ENCODE assay signal across 1 cellular context in genomic region chr17:63699638-63700527, GRCh38.
TF ChIP-seq lines count a peak whose summit lies in the region.

Gene LIMD2 (minus strand): TSS chr17:63700125. CDS start chr17:63699298, 827 bp downstream.

TF ChIP-seq in HepG2, 621 proteins besides CTCF, POLR2A, EP300 and RAD21 (continued from another document and continues in another):
- no peak for TF ChIP-seq ZZZ3 (CRISPR knock-in tag; IDR thresholded peaks at IDR 0.05; ENCODE audit: borderline replicate concordance)
- no peak for TF ChIP-seq ZNF264 (CRISPR knock-in tag; IDR thresholded peaks at IDR 0.05)
- TF ChIP-seq KDM6A (CRISPR knock-in tag; IDR thresholded peaks at IDR 0.05; ENCODE audit: low read depth), result no peak
- TF ChIP-seq ZNF605 (CRISPR knock-in tag; IDR thresholded peaks at IDR 0.05), result no peak
- TF ChIP-seq, protein P1, sequence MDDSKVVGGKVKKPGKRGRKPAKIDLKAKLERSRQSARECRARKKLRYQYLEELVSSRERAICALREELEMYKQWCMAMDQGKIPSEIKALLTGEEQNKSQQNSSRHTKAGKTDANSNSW (CRISPR knock-in tag; IDR thresholded peaks at IDR 0.05; ENCODE audit: borderline replicate concordance), result no peak
- TF ChIP-seq ATF1 (CRISPR knock-in tag; IDR thresholded peaks at IDR 0.05), result no peak
- no peak for TF ChIP-seq NPAS2 (CRISPR knock-in tag; IDR thresholded peaks at IDR 0.05; ENCODE audit: borderline replicate concordance)
- no peak for TF ChIP-seq PLSCR1 (CRISPR knock-in tag; IDR thresholded peaks at IDR 0.05; ENCODE audit: borderline replicate concordance)
- no peak for TF ChIP-seq EED (CRISPR knock-in tag; IDR thresholded peaks at IDR 0.05)
- TF ChIP-seq ZNF282 (IDR thresholded peaks at IDR 0.05; ENCODE audit: partially characterized antibody), result no peak
- no peak for TF ChIP-seq RXRB (CRISPR knock-in tag; IDR thresholded peaks at IDR 0.05; ENCODE audit: borderline replicate concordance)
- no peak for TF ChIP-seq RFX3 (CRISPR knock-in tag; IDR thresholded peaks at IDR 0.05)
- TF ChIP-seq E2F2 (CRISPR knock-in tag; IDR thresholded peaks at IDR 0.05; ENCODE audit: borderline replicate concordance), result no peak
- no peak for TF ChIP-seq ZBTB43 (CRISPR knock-in tag; conservative IDR thresholded peaks at IDR 0.05)
- no peak for TF ChIP-seq ZKSCAN1 (IDR thresholded peaks at IDR 0.05; ENCODE audit: low read length)
- TF ChIP-seq ZNF350 (CRISPR knock-in tag; IDR thresholded peaks at IDR 0.05; ENCODE audit: borderline replicate concordance, low read depth), result no peak
- TF ChIP-seq ZNF136 (CRISPR knock-in tag; IDR thresholded peaks at IDR 0.05; ENCODE audit: low read depth), result no peak
- TF ChIP-seq ZNF33B (CRISPR knock-in tag; IDR thresholded peaks at IDR 0.05), result no peak
- TF ChIP-seq SMC3 (IDR thresholded peaks at IDR 0.05; ENCODE audit: low read length), result no peak
- TF ChIP-seq TRAFD1 (CRISPR knock-in tag; IDR thresholded peaks at IDR 0.05; ENCODE audit: borderline replicate concordance), result no peak
- TF ChIP-seq ZNF138 (CRISPR knock-in tag; IDR thresholded peaks at IDR 0.05; ENCODE audit: low read depth), result no peak
- no peak for TF ChIP-seq FOXK1 (CRISPR knock-in tag; IDR thresholded peaks at IDR 0.05; ENCODE audit: borderline replicate concordance, low read depth)
- TF ChIP-seq ZNF740 (CRISPR knock-in tag; IDR thresholded peaks at IDR 0.05), result no peak
- TF ChIP-seq TFAP4 (IDR thresholded peaks at IDR 0.05; ENCODE audit: borderline replicate concordance, low read depth), result no peak
- no peak for TF ChIP-seq TEAD3 (CRISPR knock-in tag; optimal IDR thresholded peaks at IDR 0.05; ENCODE audit: borderline replicate concordance)
- no peak for TF ChIP-seq ZNF652 (CRISPR knock-in tag; IDR thresholded peaks at IDR 0.05; ENCODE audit: borderline replicate concordance, low read depth)
- TF ChIP-seq SRSF9 (IDR thresholded peaks at IDR 0.05; ENCODE audit: borderline replicate concordance, insufficient read depth, low read depth, low read length, poor library complexity, severe bottlenecking), result no peak
- no peak for TF ChIP-seq TMF1 (CRISPR knock-in tag; IDR thresholded peaks at IDR 0.05; ENCODE audit: low read depth)
- TF ChIP-seq HOXA9 (CRISPR knock-in tag; IDR thresholded peaks at IDR 0.05; ENCODE audit: borderline replicate concordance), result 0 out of 2 replicates have a peak, but pooled peaks have one; percentile 9
- no peak for TF ChIP-seq FOXA1 (IDR thresholded peaks at IDR 0.05)
- TF ChIP-seq FOXA1 (CRISPR knock-in tag; IDR thresholded peaks at IDR 0.05), result no peak
- TF ChIP-seq, protein P2, sequence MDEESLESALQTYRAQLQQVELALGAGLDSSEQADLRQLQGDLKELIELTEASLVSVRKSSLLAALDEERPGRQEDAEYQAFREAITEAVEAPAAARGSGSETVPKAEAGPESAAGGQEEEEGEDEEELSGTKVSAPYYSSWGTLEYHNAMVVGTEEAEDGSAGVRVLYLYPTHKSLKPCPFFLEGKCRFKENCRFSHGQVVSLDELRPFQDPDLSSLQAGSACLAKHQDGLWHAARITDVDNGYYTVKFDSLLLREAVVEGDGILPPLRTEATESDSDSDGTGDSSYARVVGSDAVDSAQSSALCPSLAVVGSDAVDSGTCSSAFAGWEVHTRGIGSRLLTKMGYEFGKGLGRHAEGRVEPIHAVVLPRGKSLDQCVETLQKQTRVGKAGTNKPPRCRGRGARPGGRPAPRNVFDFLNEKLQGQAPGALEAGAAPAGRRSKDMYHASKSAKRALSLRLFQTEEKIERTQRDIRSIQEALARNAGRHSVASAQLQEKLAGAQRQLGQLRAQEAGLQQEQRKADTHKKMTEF (CRISPR knock-in tag; IDR thresholded peaks at IDR 0.05), result 0 out of 2 replicates have a peak, but pooled peaks have one; percentile 5
- no peak for TF ChIP-seq U2AF2 (IDR thresholded peaks at IDR 0.05; ENCODE audit: low read depth, low read length)
- TF ChIP-seq HES4 (CRISPR knock-in tag; IDR thresholded peaks at IDR 0.05; ENCODE audit: borderline replicate concordance), result no peak
- no peak for TF ChIP-seq PPARG (CRISPR knock-in tag; conservative IDR thresholded peaks at IDR 0.05)
- TF ChIP-seq AGO1 (IDR thresholded peaks at IDR 0.05; ENCODE audit: low read depth, low read length, poor library complexity, severe bottlenecking), result no peak
- no peak for TF ChIP-seq SCMH1 (CRISPR knock-in tag; IDR thresholded peaks at IDR 0.05; ENCODE audit: borderline replicate concordance)
- no peak for TF ChIP-seq IRF9 (CRISPR knock-in tag; IDR thresholded peaks at IDR 0.05; ENCODE audit: borderline replicate concordance)
- no peak for TF ChIP-seq KDM1A (CRISPR knock-in tag; IDR thresholded peaks at IDR 0.05)
- TF ChIP-seq, protein P3, sequence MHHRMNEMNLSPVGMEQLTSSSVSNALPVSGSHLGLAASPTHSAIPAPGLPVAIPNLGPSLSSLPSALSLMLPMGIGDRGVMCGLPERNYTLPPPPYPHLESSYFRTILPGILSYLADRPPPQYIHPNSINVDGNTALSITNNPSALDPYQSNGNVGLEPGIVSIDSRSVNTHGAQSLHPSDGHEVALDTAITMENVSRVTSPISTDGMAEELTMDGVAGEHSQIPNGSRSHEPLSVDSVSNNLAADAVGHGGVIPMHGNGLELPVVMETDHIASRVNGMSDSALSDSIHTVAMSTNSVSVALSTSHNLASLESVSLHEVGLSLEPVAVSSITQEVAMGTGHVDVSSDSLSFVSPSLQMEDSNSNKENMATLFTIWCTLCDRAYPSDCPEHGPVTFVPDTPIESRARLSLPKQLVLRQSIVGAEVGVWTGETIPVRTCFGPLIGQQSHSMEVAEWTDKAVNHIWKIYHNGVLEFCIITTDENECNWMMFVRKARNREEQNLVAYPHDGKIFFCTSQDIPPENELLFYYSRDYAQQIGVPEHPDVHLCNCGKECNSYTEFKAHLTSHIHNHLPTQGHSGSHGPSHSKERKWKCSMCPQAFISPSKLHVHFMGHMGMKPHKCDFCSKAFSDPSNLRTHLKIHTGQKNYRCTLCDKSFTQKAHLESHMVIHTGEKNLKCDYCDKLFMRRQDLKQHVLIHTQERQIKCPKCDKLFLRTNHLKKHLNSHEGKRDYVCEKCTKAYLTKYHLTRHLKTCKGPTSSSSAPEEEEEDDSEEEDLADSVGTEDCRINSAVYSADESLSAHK (CRISPR knock-in tag; IDR thresholded peaks at IDR 0.05; ENCODE audit: borderline replicate concordance), result no peak
- TF ChIP-seq, protein P4, sequence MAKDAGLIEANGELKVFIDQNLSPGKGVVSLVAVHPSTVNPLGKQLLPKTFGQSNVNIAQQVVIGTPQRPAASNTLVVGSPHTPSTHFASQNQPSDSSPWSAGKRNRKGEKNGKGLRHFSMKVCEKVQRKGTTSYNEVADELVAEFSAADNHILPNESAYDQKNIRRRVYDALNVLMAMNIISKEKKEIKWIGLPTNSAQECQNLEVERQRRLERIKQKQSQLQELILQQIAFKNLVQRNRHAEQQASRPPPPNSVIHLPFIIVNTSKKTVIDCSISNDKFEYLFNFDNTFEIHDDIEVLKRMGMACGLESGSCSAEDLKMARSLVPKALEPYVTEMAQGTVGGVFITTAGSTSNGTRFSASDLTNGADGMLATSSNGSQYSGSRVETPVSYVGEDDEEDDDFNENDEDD (CRISPR knock-in tag; IDR thresholded peaks at IDR 0.05; ENCODE audit: borderline replicate concordance), result peak; percentile 3; the same call in 1 of the 2 replicates
- TF ChIP-seq HMGA1 (CRISPR knock-in tag; conservative IDR thresholded peaks at IDR 0.05), result no peak
- TF ChIP-seq, protein P5, sequence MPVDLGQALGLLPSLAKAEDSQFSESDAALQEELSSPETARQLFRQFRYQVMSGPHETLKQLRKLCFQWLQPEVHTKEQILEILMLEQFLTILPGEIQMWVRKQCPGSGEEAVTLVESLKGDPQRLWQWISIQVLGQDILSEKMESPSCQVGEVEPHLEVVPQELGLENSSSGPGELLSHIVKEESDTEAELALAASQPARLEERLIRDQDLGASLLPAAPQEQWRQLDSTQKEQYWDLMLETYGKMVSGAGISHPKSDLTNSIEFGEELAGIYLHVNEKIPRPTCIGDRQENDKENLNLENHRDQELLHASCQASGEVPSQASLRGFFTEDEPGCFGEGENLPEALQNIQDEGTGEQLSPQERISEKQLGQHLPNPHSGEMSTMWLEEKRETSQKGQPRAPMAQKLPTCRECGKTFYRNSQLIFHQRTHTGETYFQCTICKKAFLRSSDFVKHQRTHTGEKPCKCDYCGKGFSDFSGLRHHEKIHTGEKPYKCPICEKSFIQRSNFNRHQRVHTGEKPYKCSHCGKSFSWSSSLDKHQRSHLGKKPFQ (CRISPR knock-in tag; IDR thresholded peaks at IDR 0.05; ENCODE audit: insufficient replicate concordance), result no peak
- no peak for TF ChIP-seq RELA (CRISPR knock-in tag; IDR thresholded peaks at IDR 0.05)
- TF ChIP-seq CSRNP2 (CRISPR knock-in tag; conservative IDR thresholded peaks at IDR 0.05; ENCODE audit: low read depth), result no peak
- TF ChIP-seq SIX1 (CRISPR knock-in tag; IDR thresholded peaks at IDR 0.05; ENCODE audit: borderline replicate concordance), result no peak
- TF ChIP-seq ZNF558 (CRISPR knock-in tag; IDR thresholded peaks at IDR 0.05; ENCODE audit: borderline replicate concordance), result 0 out of 2 replicates have a peak, but pooled peaks have one; percentile 33
- TF ChIP-seq, protein P6, sequence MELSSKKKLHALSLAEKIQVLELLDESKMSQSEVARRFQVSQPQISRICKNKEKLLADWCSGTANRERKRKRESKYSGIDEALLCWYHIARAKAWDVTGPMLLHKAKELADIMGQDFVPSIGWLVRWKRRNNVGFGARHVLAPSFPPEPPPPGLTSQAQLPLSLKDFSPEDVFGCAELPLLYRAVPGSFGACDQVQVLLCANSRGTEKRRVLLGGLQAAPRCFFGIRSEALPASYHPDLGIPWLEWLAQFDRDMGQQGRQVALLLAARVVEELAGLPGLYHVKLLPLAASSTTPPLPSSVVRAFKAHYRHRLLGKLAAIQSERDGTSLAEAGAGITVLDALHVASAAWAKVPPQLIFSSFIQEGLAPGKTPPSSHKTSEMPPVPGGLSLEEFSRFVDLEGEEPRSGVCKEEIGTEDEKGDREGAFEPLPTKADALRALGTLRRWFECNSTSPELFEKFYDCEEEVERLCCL (CRISPR knock-in tag; IDR thresholded peaks at IDR 0.05; ENCODE audit: borderline replicate concordance), result no peak
